Comparison of ENCODE assay signal across 8 cellular contexts in genomic region chr11:22828373-22828772, GRCh38. TPM values are rescaled to one million over a fixed set of nuclear protein-coding genes. Genes with fewer than 3 reads are reported as not detected.
DNase-seq lines count a peak whose midpoint lies in the region; ATAC-seq and TF ChIP-seq lines count a peak whose summit lies in the region.

No MANE protein-coding gene starts in this region.

- H3K9ac ChIP-seq in colonic mucosa (ENCODE audit: low read depth in 2 of 2, low read length in 2 of 2): no peak overlapping the region

- TF ChIP-seq CTCF in OCI-LY7 (conservative IDR thresholded peaks at IDR 0.05; ENCODE audit: low read length): no peak
- no peak for TF ChIP-seq CTCF in colonic mucosa (IDR thresholded peaks at IDR 0.05)

- intact Hi-C loops in OCI-LY7 (cut with micrococcal nuclease; ENCODE audit: unreplicated experiment): no loop called here
- intact Hi-C loops in colonic mucosa (cut with DNase I): no loop called here

- H3K4me1 ChIP-seq in OCI-LY7 (ENCODE audit: insufficient read depth, low read length, poor library complexity, severe bottlenecking) (no peaks in the 10 kb centered on the region), colonic mucosa (peaks cover 3% of the 10 kb centered on the region)

- no peaks in the 10 kb centered on the region for H3K9me2 ChIP-seq in OCI-LY7 (ENCODE audit: insufficient read depth, low read length)

- H3K9me3 ChIP-seq in OCI-LY7 (ENCODE audit: low read length) (no peaks in the 10 kb centered on the region), colonic mucosa (no peaks in the 10 kb centered on the region)

- peak; percentile 7 for DNase-seq in NCI-H2107 treated with DMSO at 0.1 percent for 48 hours (lab: John Stamatoyannopoulos, UW; ENCODE audit: unreplicated experiment)
- DNase-seq in NCI-H2107 (lab: John Stamatoyannopoulos, UW): no peak
- DNase-seq in OCI-LY7 (ENCODE audit: low spot score): no peak
- DNase-seq in colonic mucosa: no peak
- DNase-seq in retina: peak; percentile 9
- no peak for DNase-seq in NCI-H524 treated with DMSO at 0.1 percent for 48 hours (lab: John Stamatoyannopoulos, UW)
- DNase-seq in LoVo (ENCODE audit: low spot score): no peak

- H3K4me3 ChIP-seq in OCI-LY7 (ENCODE audit: low read depth, low read length, poor library complexity, severe bottlenecking) (no peak overlapping the region), colonic mucosa (no peak overlapping the region)

- CTCF ChIA-PET in OCI-LY7 (lab: Charles Lee; ENCODE audit: unreplicated experiment): no interaction called here

- peak overlapping the region; percentile 32; the same call in 1 of the 2 replicates for H3K4me2 ChIP-seq in OCI-LY7 (ENCODE audit: low read length)

- no TSS peak for BruUV-seq in OCI-LY7 (replicated peaks; lab: Mats Ljungman, UMichigan)

- POLR2A ChIA-PET in OCI-LY7 (lab: Charles Lee): interaction anchor here (0.6 to 0.7 kb wide), 2 partner anchors 453 to 563 kb away, joined by 3 to 5 read pairs; no protein-coding TSS in a partner anchor

- ATAC-seq in GM21360 (IDR thresholded peaks at IDR 0.05; ENCODE audit: unreplicated experiment): no peak

- H3K36me3 ChIP-seq in OCI-LY7 (ENCODE audit: insufficient read depth, low read length) (no peaks in the 10 kb centered on the region), colonic mucosa (no peaks in the 10 kb centered on the region)

- H3K27ac ChIP-seq in OCI-LY7 (ENCODE audit: low read depth, low read length, poor library complexity, severe bottlenecking) (no peak overlapping the region), colonic mucosa (peak overlapping the region; percentile 89)

- H3K79me2 ChIP-seq in OCI-LY7 (ENCODE audit: insufficient read depth, low read depth, low read length): no peaks in the 10 kb centered on the region

- H2AFZ ChIP-seq in OCI-LY7 (ENCODE audit: low read length): no peak overlapping the region

- no peaks in the 10 kb centered on the region for H3K27me3 ChIP-seq in colonic mucosa

- no peaks in the 10 kb centered on the region for H4K20me1 ChIP-seq in OCI-LY7 (ENCODE audit: insufficient read depth, low read length)

RNA-seq across cellular contexts. Expression of gene SVIP, which starts 1.2 kb away (rescaled TPM):
- not detected in 2 replicates for total RNA-seq in OCI-LY7 (2014; rRNA removed; shearing (Covaris generic))
- total RNA-seq in OCI-LY7 (2022) (not detected in 2 replicates), colonic mucosa (10 to 100 TPM; 20.6 to 30.0 TPM)

RNA-seq across cellular contexts. Expression of gene CCDC179, which starts 31.9 kb away (rescaled TPM):
- total RNA-seq in OCI-LY7 (2014; rRNA removed; shearing (Covaris generic)): not detected in 2 replicates
- total RNA-seq in OCI-LY7 (2022): not detected in 2 replicates
- total RNA-seq in colonic mucosa: not detected

Comparison
In these comparisons a context has a peak if more than half of its experiments do, and no peak if none do; other contexts are left out.
1. DNase-seq: peak in NCI-H2107 treated with DMSO at 0.1 percent for 48 hours (single experiment) and retina (single experiment); none in NCI-H2107 (single experiment), OCI-LY7 (single experiment), colonic mucosa (single experiment), NCI-H524 treated with DMSO at 0.1 percent for 48 hours (single experiment) and LoVo (single experiment).
2. RNA of gene SVIP, which starts 1.2 kb away (total RNA-seq): 20.6 to 30.0 TPM in colonic mucosa; not detected in OCI-LY7; every median in the first group is over 10 times any median in the second.